33 cellular contexts compared by ENCODE assay signal in genomic region chr20:23490817-23491216, GRCh38. TPM values are rescaled to one million over a fixed set of nuclear protein-coding genes. Genes with fewer than 3 reads are reported as not detected.
"Had no signal": no experiment of that assay in that cellular context is flagged by ENCODE, and none has a peak within 500 bp of the region (broad histone marks: within the 10 kb centered on the region; RNA-seq: fewer than 3 reads in every experiment).

TSS of gene CST8 (plus strand) at chr20:23491117. CDS start at chr20:23491668, 551 bp downstream.

- H3K27me3 Mint-ChIP-seq: naive B cell; natural killer cell treated with Interleukin-12 subunit alpha and Interleukin-12 subunit beta and Interleukin-15 and Interleukin-18, amount 100 ng/mL, for 72 hours; type B pancreatic cell had no signal

- H3K9me3 ChIP-seq: esophagus squamous epithelium, lower lobe of right lung, tibial artery had no signal

- H3K27ac Mint-ChIP-seq: natural killer cell treated with Interleukin-12 subunit alpha and Interleukin-12 subunit beta and Interleukin-15 and Interleukin-18, amount 100 ng/mL, for 72 hours; neural progenitor cell; type B pancreatic cell had no signal

- H3K4me3 Mint-ChIP-seq: natural killer cell treated with Interleukin-12 subunit alpha and Interleukin-12 subunit beta and Interleukin-15 and Interleukin-18, amount 100 ng/mL, for 72 hours; neural progenitor cell; type B pancreatic cell had no signal

- H3K36me3 Mint-ChIP-seq: naive B cell, neural progenitor cell, type B pancreatic cell had no signal

- DNase-seq: dermis blood vessel endothelial cell; effector memory CD4-positive, alpha-beta T cell; esophagus squamous epithelium; foreskin melanocyte; glutamatergic neuron; heart right ventricle; hippocampal formation; left ventricle myocardium superior; lower lobe of right lung; naive B cell; nucleus accumbens; psoas muscle; right cardiac atrium; spleen; stimulated activated CD4-positive, alpha-beta T cell treated with anti-CD3 and anti-CD28 coated beads, Interleukin-4, amount 100 ng/mL, for 4 hours; stimulated activated naive CD4-positive, alpha-beta T cell; stomach; tibial artery had no signal

- H3K36me3 ChIP-seq: esophagus squamous epithelium, heart right ventricle, lower lobe of right lung, neural progenitor cell, spleen, stomach, tibial artery had no signal

- H3K4me3 ChIP-seq: coronary artery, esophagus squamous epithelium, heart right ventricle, lower lobe of right lung, neural progenitor cell, psoas muscle, skin epidermis, spleen, stomach, tibial artery had no signal

- H3K4me1 ChIP-seq: heart right ventricle, lower lobe of right lung, neural progenitor cell, psoas muscle, spleen, stomach, tibial artery had no signal

- ATAC-seq: heart right ventricle, left ventricle myocardium superior, lower lobe of right lung, psoas muscle, right cardiac atrium had no signal

- H3K9me3 Mint-ChIP-seq: natural killer cell treated with Interleukin-12 subunit alpha and Interleukin-12 subunit beta and Interleukin-15 and Interleukin-18, amount 100 ng/mL, for 72 hours; type B pancreatic cell had no signal

- H3K27me3 ChIP-seq: esophagus squamous epithelium, heart right ventricle, neural progenitor cell, spleen, stomach, tibial artery had no signal

- H3K4me2 ChIP-seq: neural progenitor cell had no signal

- H3K27ac ChIP-seq: coronary artery, esophagus squamous epithelium, heart right ventricle, lower lobe of right lung, neural progenitor cell, psoas muscle, skin epidermis, spleen, stomach, tibial artery had no signal

- H3K9ac ChIP-seq: neural progenitor cell had no signal

RNA-seq across cellular contexts. Expression of gene CST8, which starts in this region (rescaled TPM):
- total RNA-seq: dermis blood vessel endothelial cell; endothelial cell of umbilical vein; epithelial cell of proximal tubule; esophagus squamous epithelium; heart right ventricle; left ventricle myocardium superior; lower lobe of right lung; mesenteric fat pad; mononuclear cell; natural killer cell treated with Interleukin-12 subunit alpha and Interleukin-12 subunit beta and Interleukin-15 and Interleukin-18, amount 100 ng/mL, for 72 hours; osteocyte; psoas muscle; renal cortical epithelial cell; right cardiac atrium; spleen; stomach; subcutaneous adipose tissue; temporal lobe; urinary bladder had no signal
- polyA plus RNA-seq: endothelial cell of umbilical vein, heart right ventricle, keratinocyte, psoas muscle, right cardiac atrium, spleen, stomach, urinary bladder had no signal
